ENCODE assay signal across 8 cellular contexts in genomic region chr12:93741741-93742085, GRCh38.
DNase-seq lines count a peak whose midpoint lies in the region; ATAC-seq and TF ChIP-seq lines count a peak whose summit lies in the region.

No MANE protein-coding gene starts in this region.

- H3K36me3 Mint-ChIP-seq in natural killer cell treated with Interleukin-12 subunit alpha and Interleukin-12 subunit beta and Interleukin-15 and Interleukin-18, amount 100 ng/mL, for 72 hours: no peaks in the 10 kb centered on the region

- H3K27ac Mint-ChIP-seq in natural killer cell treated with Interleukin-12 subunit alpha and Interleukin-12 subunit beta and Interleukin-15 and Interleukin-18, amount 100 ng/mL, for 72 hours: peak overlapping the region; percentile 86 to 95

- H3K4me1 ChIP-seq in esophagus muscularis mucosa: peaks cover 27 to 64% (median 59%) of the 10 kb centered on the region in 4 donors

- H3K27ac ChIP-seq in esophagus muscularis mucosa (replicated peaks in 1 of 4): peak overlapping the region; percentile 82 to 89 (median 88)

- 9% methylated on average over 8 of the region's 8 CpGs for WGBS in esophagus muscularis mucosa

- intact Hi-C loops in esophagus muscularis mucosa (cut with DNase I): loop anchor here (2.0 kb wide), 2 partner anchors 63 to 171 kb away; no protein-coding TSS in a partner anchor

- H3K9me3 Mint-ChIP-seq in natural killer cell treated with Interleukin-12 subunit alpha and Interleukin-12 subunit beta and Interleukin-15 and Interleukin-18, amount 100 ng/mL, for 72 hours: no peaks in the 10 kb centered on the region

- H3K4me1 Mint-ChIP-seq in natural killer cell treated with Interleukin-12 subunit alpha and Interleukin-12 subunit beta and Interleukin-15 and Interleukin-18, amount 100 ng/mL, for 72 hours (ENCODE audit: low read depth in 2 of 2): peaks cover 34 to 39% of the 10 kb centered on the region in 2 donors

- TF ChIP-seq CTCF in esophagus muscularis mucosa (IDR thresholded peaks at IDR 0.05): no peak

- H3K36me3 ChIP-seq in esophagus muscularis mucosa: no peaks in the 10 kb centered on the region

- DNase-seq in stimulated activated CD4-positive, alpha-beta T cell treated with anti-CD3 and anti-CD28 coated beads, Interleukin-4, amount 100 ng/mL, for 24 hours: peak; percentile 14
- DNase-seq in stimulated activated CD4-positive, alpha-beta T cell treated with anti-CD3 and anti-CD28 coated beads, Interleukin-4, amount 100 ng/mL, for 1 hour: no peak
- DNase-seq in UCSD-AML1 (lab: John Stamatoyannopoulos, UW; ENCODE audit: unreplicated experiment) (peak; percentile 61), esophagus muscularis mucosa (ENCODE audit: extremely low spot score) (no peak), mucosa of gallbladder (ENCODE audit: low spot score) (no peak)
- no peak for DNase-seq in natural killer cell treated with Interleukin-12 subunit alpha and Interleukin-12 subunit beta and Interleukin-15 and Interleukin-18, amount 100 ng/mL, for 72 hours (ENCODE audit: low spot score)
- DNase-seq in stimulated activated naive CD4-positive, alpha-beta T cell (lab: John Stamatoyannopoulos, UW): no peak

- H3K9me3 ChIP-seq in esophagus muscularis mucosa: no peaks in the 10 kb centered on the region

- no peak for TF ChIP-seq EP300 in esophagus muscularis mucosa (IDR thresholded peaks at IDR 0.05)

- H3K4me3 ChIP-seq in esophagus muscularis mucosa: peak overlapping the region; percentile 57 to 67 (median 66)

- peak; percentile 20 for ATAC-seq in HG03097 (IDR thresholded peaks at IDR 0.05; ENCODE audit: low FRiP score, unreplicated experiment)
- ATAC-seq in natural killer cell treated with Interleukin-12 subunit alpha and Interleukin-12 subunit beta and Interleukin-15 and Interleukin-18, amount 100 ng/mL, for 72 hours: peak; percentile 57 to 59

- H3K27me3 ChIP-seq in esophagus muscularis mucosa: no peaks in the 10 kb centered on the region

- peak overlapping the region; percentile 90 for H3K4me3 Mint-ChIP-seq in natural killer cell treated with Interleukin-12 subunit alpha and Interleukin-12 subunit beta and Interleukin-15 and Interleukin-18, amount 100 ng/mL, for 72 hours

- no peak for TF ChIP-seq POLR2A in esophagus muscularis mucosa (IDR thresholded peaks at IDR 0.05; ENCODE audit: low read depth)

- no peaks in the 10 kb centered on the region for H3K27me3 Mint-ChIP-seq in natural killer cell treated with Interleukin-12 subunit alpha and Interleukin-12 subunit beta and Interleukin-15 and Interleukin-18, amount 100 ng/mL, for 72 hours

Comparison
In these comparisons a context has a peak if more than half of its experiments do, and no peak if none do; other contexts are left out.
1. DNase-seq: peak in stimulated activated CD4-positive, alpha-beta T cell treated with anti-CD3 and anti-CD28 coated beads, Interleukin-4, amount 100 ng/mL, for 24 hours (single experiment) and UCSD-AML1 (single experiment); none in stimulated activated CD4-positive, alpha-beta T cell treated with anti-CD3 and anti-CD28 coated beads, Interleukin-4, amount 100 ng/mL, for 1 hour (single experiment), esophagus muscularis mucosa (single experiment), natural killer cell treated with Interleukin-12 subunit alpha and Interleukin-12 subunit beta and Interleukin-15 and Interleukin-18, amount 100 ng/mL, for 72 hours (single experiment), stimulated activated naive CD4-positive, alpha-beta T cell (0 of 6) and mucosa of gallbladder (single experiment).